8 cellular contexts compared by ENCODE assay signal in the genomic region with DNA sequence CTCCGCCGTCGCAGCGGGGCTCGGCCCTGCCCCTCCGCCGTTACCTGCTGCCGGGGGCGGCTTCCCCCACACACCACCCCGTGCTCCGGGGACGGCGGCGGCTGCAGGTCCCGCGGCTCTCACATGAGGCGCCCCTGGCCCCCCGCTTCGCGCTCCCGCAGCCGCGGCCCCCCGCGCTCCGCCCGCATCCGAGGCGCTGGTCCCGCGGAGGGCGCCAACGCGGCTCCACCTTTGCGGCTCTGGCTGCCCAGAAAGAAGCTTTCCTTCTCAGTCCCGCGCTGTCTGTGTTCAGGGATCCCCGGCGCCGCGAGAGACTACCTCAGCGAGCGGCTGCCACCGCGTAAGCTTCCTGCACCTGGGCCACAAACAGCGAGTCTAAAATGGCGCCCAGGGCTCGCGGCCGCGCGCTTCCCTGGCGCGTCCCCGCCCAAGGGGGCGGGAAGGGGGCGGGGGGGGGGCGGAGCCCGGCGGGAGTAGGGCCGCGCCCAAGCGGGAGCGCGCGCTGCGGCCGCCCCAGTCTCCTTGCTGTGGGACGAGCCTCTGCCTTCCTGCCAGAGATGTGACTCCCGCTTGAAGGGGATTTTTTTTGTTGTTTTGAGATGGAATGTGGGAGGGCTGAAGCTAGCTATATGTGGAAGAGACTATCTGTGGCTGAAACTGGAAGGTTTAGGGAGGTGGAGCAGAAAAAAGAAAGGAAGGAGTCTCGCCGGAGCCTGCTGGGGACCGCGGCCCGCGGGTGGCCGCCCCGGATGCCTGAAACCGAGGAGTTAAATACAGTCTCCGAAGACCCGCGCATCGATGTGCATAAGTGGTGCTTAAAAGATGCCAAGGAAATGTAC. TPM values are rescaled to one million over a fixed set of nuclear protein-coding genes. Genes with fewer than 3 reads are reported as not detected.
A peak's percentile ranks its signal among the peaks of the same experiment; 100 is the strongest.
DNase-seq lines count a peak whose midpoint lies in the region; ATAC-seq and TF ChIP-seq lines count a peak whose summit lies in the region.

A gene with protein sequence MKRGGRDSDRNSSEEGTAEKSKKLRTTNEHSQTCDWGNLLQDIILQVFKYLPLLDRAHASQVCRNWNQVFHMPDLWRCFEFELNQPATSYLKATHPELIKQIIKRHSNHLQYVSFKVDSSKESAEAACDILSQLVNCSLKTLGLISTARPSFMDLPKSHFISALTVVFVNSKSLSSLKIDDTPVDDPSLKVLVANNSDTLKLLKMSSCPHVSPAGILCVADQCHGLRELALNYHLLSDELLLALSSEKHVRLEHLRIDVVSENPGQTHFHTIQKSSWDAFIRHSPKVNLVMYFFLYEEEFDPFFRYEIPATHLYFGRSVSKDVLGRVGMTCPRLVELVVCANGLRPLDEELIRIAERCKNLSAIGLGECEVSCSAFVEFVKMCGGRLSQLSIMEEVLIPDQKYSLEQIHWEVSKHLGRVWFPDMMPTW (minus strand): TSS at position 377 of the 839 bp plus-strand sequence. CDS start 5,299 bp downstream, outside the sequence.

- H3K4me1 ChIP-seq in Panc1 (ENCODE audit: control insufficient read depth, insufficient read depth, low read length) (peaks cover 8% of the 10 kb centered on the region), esophagus (ENCODE audit: control insufficient read depth in 2 of 2, insufficient read depth in 2 of 2, low read length in 1 of 2) (peaks cover 0 to 3% of the 10 kb centered on the region in 2 donors), muscle layer of colon (ENCODE audit: insufficient read depth, low read length) (peaks cover 49% of the 10 kb centered on the region)

- POLR2A ChIA-PET in Panc1 (lab: Charles Lee) = interaction anchor here (0.6 to 0.7 kb wide), 2 partner anchors 9 to 1331 kb away, joined by 7 to 10 read pairs; no protein-coding TSS in a partner anchor

- peak; percentile 77 for DNase-seq in DMS153 treated with DMSO at 0.1 percent for 48 hours (lab: John Stamatoyannopoulos, UW; ENCODE audit: unreplicated experiment)
- no peak for DNase-seq in Panc1 (ENCODE audit: low read depth, low spot score)
- peak; percentile 74 for DNase-seq in activated T-cell treated with anti-CD3 and anti-CD28 coated beads, Interleukin-2, amount 50 U/mL, for 4 hours
- peak; percentile 59 to 61 for DNase-seq in stimulated activated CD8-positive, alpha-beta memory T cell treated with anti-CD3 and anti-CD28 coated beads, Interleukin-7, amount 100 ng/mL, for 1 hour (ENCODE audit: low read depth in 2 of 2)

- no peaks in the 10 kb centered on the region for H3K36me3 ChIP-seq in Panc1 (ENCODE audit: control insufficient read depth, insufficient read depth, low read length)
- H3K36me3 ChIP-seq in esophagus (ENCODE audit: control insufficient read depth in 2 of 2, insufficient read depth in 2 of 2, low read length in 1 of 2) = peaks cover 0 to 3% of the 10 kb centered on the region in 2 donors
- H3K36me3 ChIP-seq in muscle layer of colon (ENCODE audit: insufficient read depth, low read length) = no peaks in the 10 kb centered on the region

- no TSS peak for BruUV-seq in Panc1 (replicated peaks; lab: Mats Ljungman, UMichigan)

- H3K4me3 ChIP-seq in Panc1 (ENCODE audit: low read depth in 2 of 2, low read length in 2 of 2) (peak within 1 kb of the TSS; percentile 77 to 83), esophagus (ENCODE audit: low read depth in 1 of 2, low read length in 2 of 2) (peak within 1 kb of the TSS; percentile 81 to 95), muscle layer of colon (ENCODE audit: low read depth in 1 of 2, low read length in 2 of 2) (peak within 1 kb of the TSS; percentile 88 to 98)

- peak within 1 kb of the TSS; percentile 77 for H3K9ac ChIP-seq in muscle layer of colon (ENCODE audit: low read length)

- H3K9me3 ChIP-seq in Panc1 (ENCODE audit: control insufficient read depth, insufficient read depth, low read depth, low read length) (no peaks in the 10 kb centered on the region), esophagus (ENCODE audit: control insufficient read depth in 2 of 2, insufficient read depth in 1 of 2, low read depth in 1 of 2, low read length in 1 of 2) (no peaks in the 10 kb centered on the region), muscle layer of colon (ENCODE audit: low read length) (no peaks in the 10 kb centered on the region)

- CTCF ChIA-PET in Panc1 (lab: Charles Lee) = interaction anchor here (0.6 kb wide), 1 partner anchor 451 kb away, joined by 3 read pairs; no protein-coding TSS in a partner anchor

- H3K27me3 ChIP-seq in Panc1 (ENCODE audit: control insufficient read depth, insufficient read depth, low read length) (no peaks in the 10 kb centered on the region), esophagus (ENCODE audit: control insufficient read depth in 1 of 2, insufficient read depth in 2 of 2, low read length in 2 of 2) (no peaks in the 10 kb centered on the region), muscle layer of colon (ENCODE audit: control insufficient read depth in 1 of 2, insufficient read depth in 2 of 2, low read length in 2 of 2) (no peaks in the 10 kb centered on the region)

- peak within 1 kb of the TSS; percentile 98 to 99 (median 98) for H3K27ac Mint-ChIP-seq in IgD-negative memory B cell

- H3K27ac ChIP-seq in Panc1 (ENCODE audit: low read length) (peak within 1 kb of the TSS; percentile 81), esophagus (ENCODE audit: low read depth in 2 of 2, low read length in 1 of 2) (peak within 1 kb of the TSS; percentile 99), muscle layer of colon (ENCODE audit: low read depth, low read length) (peak within 1 kb of the TSS; percentile 95)

- no peaks in the 10 kb centered on the region for H3K27me3 Mint-ChIP-seq in IgD-negative memory B cell
- H3K27me3 Mint-ChIP-seq in activated T-cell treated with anti-CD3 and anti-CD28 coated beads, Interleukin-2, amount 50 U/mL, for 4 hours (ENCODE audit: low read depth) = peaks cover 2% of the 10 kb centered on the region

- TF ChIP-seq CTCF in Panc1 (IDR thresholded peaks at IDR 0.05) = no peak

- no peaks in the 10 kb centered on the region for H3K36me3 Mint-ChIP-seq in IgD-negative memory B cell
- peaks cover 4% of the 10 kb centered on the region for H3K36me3 Mint-ChIP-seq in activated T-cell treated with anti-CD3 and anti-CD28 coated beads, Interleukin-2, amount 50 U/mL, for 4 hours (ENCODE audit: insufficient read depth)

- peaks cover 34 to 52% (median 37%) of the 10 kb centered on the region in 3 donors for H3K4me1 Mint-ChIP-seq in IgD-negative memory B cell
- H3K4me1 Mint-ChIP-seq in activated T-cell treated with anti-CD3 and anti-CD28 coated beads, Interleukin-2, amount 50 U/mL, for 4 hours (ENCODE audit: low read depth) = peaks cover 48% of the 10 kb centered on the region

- no peaks in the 10 kb centered on the region for H3K9me3 Mint-ChIP-seq in IgD-negative memory B cell
- no peaks in the 10 kb centered on the region for H3K9me3 Mint-ChIP-seq in activated T-cell treated with anti-CD3 and anti-CD28 coated beads, Interleukin-2, amount 50 U/mL, for 4 hours

- peak within 1 kb of the TSS; percentile 99 to 100 (median 99) for H3K4me3 Mint-ChIP-seq in IgD-negative memory B cell
- peak within 1 kb of the TSS; percentile 96 for H3K4me3 Mint-ChIP-seq in activated T-cell treated with anti-CD3 and anti-CD28 coated beads, Interleukin-2, amount 50 U/mL, for 4 hours

- WGBS in esophagus, 2 donors = 0% methylated on average over 62 to 78 of the region's 83 CpGs

- intact Hi-C loops in Panc1 (cut with micrococcal nuclease; ENCODE audit: unreplicated experiment) = no loop called here

- ATAC-seq in GM21576 (IDR thresholded peaks at IDR 0.05; ENCODE audit: unreplicated experiment) (peak; percentile 50), Panc1 (peak; percentile 92)
- peak; percentile 70 to 73 for ATAC-seq in activated T-cell treated with anti-CD3 and anti-CD28 coated beads, Interleukin-2, amount 50 U/mL, for 4 hours

- in situ Hi-C loops in Panc1 (cut with HindIII; ENCODE audit: low pct_unique_long_range_greater_than_20kb, low sequenced_read_pairs) = no loop called here

RNA-seq across cellular contexts. Expression of the gene that starts here (rescaled TPM):
- 43.4 TPM for polyA plus RNA-seq in IgD-negative memory B cell
- 18.5 TPM for total RNA-seq in Panc1 (2021; ENCODE audit: unreplicated experiment)
- 8.8 TPM for polyA plus RNA-seq in Panc1 (2012; ENCODE audit: insufficient read length)
- 10 to 100 TPM; 35.9 to 40.9 (median 38.5) TPM for total RNA-seq in activated T-cell treated with anti-CD3 and anti-CD28 coated beads, Interleukin-2, amount 50 U/mL, for 4 hours
- 10 to 100 TPM; 11.5 to 17.9 TPM for polyA plus RNA-seq in esophagus
